Comparison of ENCODE assay signal across 8 cellular contexts in the genomic region with DNA sequence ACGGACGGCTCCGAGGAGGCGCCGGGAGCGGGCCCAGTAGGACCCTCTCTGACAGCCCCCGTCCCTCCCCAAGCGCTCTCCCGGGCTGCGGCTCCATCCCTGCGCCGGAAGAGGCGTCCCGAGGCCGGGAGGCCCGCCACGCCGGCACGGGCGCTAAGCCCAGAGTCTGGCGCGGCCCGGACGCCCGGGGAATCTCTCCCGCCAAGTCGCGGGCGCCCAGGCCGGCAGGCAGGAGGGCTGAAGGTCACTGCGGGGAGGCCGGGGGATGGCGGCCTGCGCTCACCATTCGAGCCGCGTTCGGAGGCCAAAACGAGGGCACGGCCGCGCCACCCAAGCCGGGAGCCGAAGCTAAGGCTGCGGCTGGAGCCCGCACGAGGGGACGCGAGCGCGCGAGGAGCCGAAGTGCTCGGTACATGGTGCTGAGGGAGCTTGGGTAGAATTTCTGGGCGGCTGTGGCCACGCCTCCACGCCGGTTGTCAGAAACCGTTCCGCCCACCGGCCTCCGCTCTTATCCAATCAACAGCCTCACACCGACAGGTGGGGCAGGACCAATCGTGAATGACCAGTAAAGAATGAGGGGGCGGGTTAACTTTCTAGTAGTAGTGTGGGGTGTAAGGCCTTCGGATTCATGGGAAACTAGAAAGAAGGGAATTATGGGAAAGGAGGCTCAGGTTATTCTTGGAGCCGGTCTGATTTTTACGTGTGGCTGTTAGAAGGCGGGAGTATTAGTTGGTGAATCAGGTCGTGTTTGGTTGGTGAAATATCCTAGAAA. TPM values are rescaled to one million over a fixed set of nuclear protein-coding genes. Genes with fewer than 3 reads are reported as not detected.
DNase-seq lines count a peak whose midpoint lies in the region; ATAC-seq and TF ChIP-seq lines count a peak whose summit lies in the region.

Gene FH, minus strand, starts transcription at position 448 of the 772 bp plus-strand sequence. Its CDS starts 33 bp downstream, at position 415.

- TF ChIP-seq CTCF in DOHH2 (IDR thresholded peaks at IDR 0.05; ENCODE audit: low read depth, low read length, poor library complexity, severe bottlenecking) (no peak), GM23338 (conservative IDR thresholded peaks at IDR 0.05; ENCODE audit: low read depth in 2 of 2) (no peak), fibroblast of lung (conservative IDR thresholded peaks at IDR 0.05 in 1 of 2, IDR thresholded peaks at IDR 0.05 in 1 of 2; ENCODE audit: low read depth in 1 of 2, low read length in 2 of 2) (no peak)

- H3K27ac Mint-ChIP-seq in GM23338: peak within 1 kb of the TSS; percentile 16; the same call in 1 of the 2 replicates
- H3K27ac Mint-ChIP-seq in naive thymus-derived CD4-positive, alpha-beta T cell: peak within 1 kb of the TSS; percentile 56 to 92 (median 82)
- peak within 1 kb of the TSS; percentile 86 for H3K27ac Mint-ChIP-seq in stimulated activated naive B cell treated with anti-CD40 and anti-IgM and Interleukin-4, amounts not matched to agents 10 μg/mL and 1 μg/mL and 100 μg/mL, for 72 hours

- peak; percentile 97 for ATAC-seq in GM23338
- peak; percentile 99 for ATAC-seq in naive thymus-derived CD4-positive, alpha-beta T cell
- peak; percentile 96 to 98 for ATAC-seq in stimulated activated naive B cell treated with anti-CD40 and anti-IgM and Interleukin-4, amounts not matched to agents 10 μg/mL and 1 μg/mL and 100 μg/mL, for 72 hours (replicated peaks)

- no peaks in the 10 kb centered on the region for H3F3A ChIP-seq in DOHH2 (ENCODE audit: control insufficient read depth, insufficient read depth)
- H3F3A ChIP-seq in GM23338 (replicated peaks; ENCODE audit: low read depth): no peaks in the 10 kb centered on the region

- peak; percentile 99 for DNase-seq in GM23338 (ENCODE audit: low spot score)
- peak; percentile 98 for DNase-seq in LHCN-M2 (ENCODE audit: low read depth)
- peak; percentile 99 for DNase-seq in RPMI8226
- peak; percentile 80 to 86 for DNase-seq in activated T-helper 1 cell treated with anti-CD3 and anti-CD28 coated beads, Interleukin-2, amount 50 U/mL, for 16 hours (ENCODE audit: low read depth in 1 of 2, low spot score in 1 of 2)
- DNase-seq in fibroblast of lung (ENCODE audit: low read depth in 2 of 2): peak; percentile 98
- DNase-seq in naive thymus-derived CD4-positive, alpha-beta T cell: peak; percentile 83 to 96 (median 94)
- peak; percentile 93 for DNase-seq in stimulated activated naive B cell treated with anti-CD40 and anti-IgM and Interleukin-4, amounts not matched to agents 10 μg/mL and 1 μg/mL and 100 μg/mL, for 72 hours

- H3K4me2 ChIP-seq in DOHH2 (ENCODE audit: low read length) (peak within 1 kb of the TSS; percentile 83), GM23338 (peak within 1 kb of the TSS; percentile 85), fibroblast of lung (ENCODE audit: extremely low read depth, insufficient read depth, low read length) (peak within 1 kb of the TSS; percentile 95)

- H3K4me1 ChIP-seq in DOHH2 (ENCODE audit: control insufficient read depth, low read length): peaks cover 19% of the 10 kb centered on the region
- peaks cover 6% of the 10 kb centered on the region for H3K4me1 ChIP-seq in GM23338 (ENCODE audit: insufficient read depth)
- H3K4me1 ChIP-seq in fibroblast of lung (ENCODE audit: control insufficient read depth, extremely low read depth, insufficient read depth, low read length): peaks cover 2% of the 10 kb centered on the region
- peaks cover 5 to 6% of the 10 kb centered on the region in 2 donors for H3K4me1 ChIP-seq in naive thymus-derived CD4-positive, alpha-beta T cell (ENCODE audit: control insufficient read depth in 2 of 2, insufficient read depth in 2 of 2, low read length in 2 of 2)

- H3K27me3 Mint-ChIP-seq in GM23338 (ENCODE audit: insufficient read depth, low read depth, poor library complexity): no peaks in the 10 kb centered on the region
- H3K27me3 Mint-ChIP-seq in naive thymus-derived CD4-positive, alpha-beta T cell: peaks cover 15 to 28% (median 26%) of the 10 kb centered on the region in 5 donors
- peaks cover 6 to 8% of the 10 kb centered on the region in 2 donors for H3K27me3 Mint-ChIP-seq in stimulated activated naive B cell treated with anti-CD40 and anti-IgM and Interleukin-4, amounts not matched to agents 10 μg/mL and 1 μg/mL and 100 μg/mL, for 72 hours

- peak within 1 kb of the TSS; percentile 93; the same call in 2 of the 3 replicates for H3K4me3 Mint-ChIP-seq in GM23338
- peak within 1 kb of the TSS in 8 of 10 donors; percentile 85 to 96 (median 92) for H3K4me3 Mint-ChIP-seq in naive thymus-derived CD4-positive, alpha-beta T cell
- H3K4me3 Mint-ChIP-seq in stimulated activated naive B cell treated with anti-CD40 and anti-IgM and Interleukin-4, amounts not matched to agents 10 μg/mL and 1 μg/mL and 100 μg/mL, for 72 hours: no peak within 1 kb of the TSS

- H2AFZ ChIP-seq in GM23338 (peak within 1 kb of the TSS; percentile 67), fibroblast of lung (ENCODE audit: low read length) (peak within 1 kb of the TSS; percentile 72)

- CTCF ChIA-PET in naive thymus-derived CD4-positive, alpha-beta T cell (lab: Charles Lee): interaction anchor here (0.9 to 1.9 kb wide), 2 partner anchors 9 to 1981 kb away, joined by 3 to 5 read pairs; no protein-coding TSS in a partner anchor

- H3K4me3 ChIP-seq in DOHH2 (ENCODE audit: low read length) (peak within 1 kb of the TSS; percentile 90), GM23338 (peak within 1 kb of the TSS; percentile 64), fibroblast of lung (replicated peaks in 1 of 4; ENCODE audit: control extremely low read depth in 1 of 4, insufficient read depth in 1 of 4, low read depth in 3 of 4, low read length in 4 of 4) (peak within 1 kb of the TSS; percentile 72 to 90 (median 84))
- H3K4me3 ChIP-seq in naive thymus-derived CD4-positive, alpha-beta T cell (ENCODE audit: low read length): peak within 1 kb of the TSS; percentile 66

- POLR2A ChIA-PET in naive thymus-derived CD4-positive, alpha-beta T cell (lab: Charles Lee): interaction anchor here (0.7 to 1.9 kb wide), 10 partner anchors 8 to 1736 kb away, joined by 3 to 8 read pairs (median 3); partner anchors contain the start of genes CEP170, CHML, KMO and OPN3

- peaks cover 6% of the 10 kb centered on the region; the same call in 2 of the 3 replicates for H3K36me3 Mint-ChIP-seq in GM23338 (ENCODE audit: low read depth)
- H3K36me3 Mint-ChIP-seq in naive thymus-derived CD4-positive, alpha-beta T cell: peaks cover 0 to 14% (median 13%) of the 10 kb centered on the region in 5 donors
- peaks cover 7 to 18% of the 10 kb centered on the region in 2 donors for H3K36me3 Mint-ChIP-seq in stimulated activated naive B cell treated with anti-CD40 and anti-IgM and Interleukin-4, amounts not matched to agents 10 μg/mL and 1 μg/mL and 100 μg/mL, for 72 hours

- H3K9me3 Mint-ChIP-seq in GM23338: no peaks in the 10 kb centered on the region
- peaks cover 0 to 2% (median 0%) of the 10 kb centered on the region in 11 donors for H3K9me3 Mint-ChIP-seq in naive thymus-derived CD4-positive, alpha-beta T cell
- peaks cover 0 to 2% of the 10 kb centered on the region in 2 donors for H3K9me3 Mint-ChIP-seq in stimulated activated naive B cell treated with anti-CD40 and anti-IgM and Interleukin-4, amounts not matched to agents 10 μg/mL and 1 μg/mL and 100 μg/mL, for 72 hours

- H3K9me2 ChIP-seq in DOHH2 (replicated peaks; ENCODE audit: control insufficient read depth, low read length) (no peaks in the 10 kb centered on the region), GM23338 (ENCODE audit: insufficient read depth) (no peaks in the 10 kb centered on the region)

- intact Hi-C loops in naive thymus-derived CD4-positive, alpha-beta T cell (cut with micrococcal nuclease): loop anchor here (1.0 to 2.0 kb wide), 10 partner anchors 12 to 1800 kb away; partner anchors contain the start of genes CEP170 (in 2 of the 2), CHML (in 2 of the 2) and OPN3 (in 2 of the 2)

- H3K27ac ChIP-seq in DOHH2 (ENCODE audit: low read depth, low read length): peak within 1 kb of the TSS; percentile 18
- no peak within 1 kb of the TSS for H3K27ac ChIP-seq in GM23338 (ENCODE audit: low read depth)
- H3K27ac ChIP-seq in fibroblast of lung (ENCODE audit: insufficient read depth, low read length): peak within 1 kb of the TSS; percentile 81
- peak within 1 kb of the TSS; percentile 82 for H3K27ac ChIP-seq in naive thymus-derived CD4-positive, alpha-beta T cell (ENCODE audit: low read depth, low read length)

- peaks cover 43% of the 10 kb centered on the region for H3K79me2 ChIP-seq in DOHH2 (ENCODE audit: control insufficient read depth, low read length)
- H3K79me2 ChIP-seq in GM23338 (replicated peaks; ENCODE audit: insufficient read depth): peaks cover 43% of the 10 kb centered on the region
- H3K79me2 ChIP-seq in fibroblast of lung (ENCODE audit: control insufficient read depth, insufficient read depth, low read length): peaks cover 43% of the 10 kb centered on the region

- H3K9me3 ChIP-seq in DOHH2 (ENCODE audit: control insufficient read depth, insufficient read depth, low read length) (no peaks in the 10 kb centered on the region), fibroblast of lung (ENCODE audit: control insufficient read depth, insufficient read depth, low read depth, low read length) (no peaks in the 10 kb centered on the region)
- no peaks in the 10 kb centered on the region for H3K9me3 ChIP-seq in naive thymus-derived CD4-positive, alpha-beta T cell (ENCODE audit: control insufficient read depth in 2 of 3, low read length in 3 of 3)

- no peaks in the 10 kb centered on the region for H4K20me1 ChIP-seq in DOHH2 (ENCODE audit: control insufficient read depth, insufficient read depth, low read depth, low read length)
- H4K20me1 ChIP-seq in GM23338 (replicated peaks; ENCODE audit: insufficient read depth): 0 out of 2 replicates have a peak, but pooled peaks cover 5% of the 10 kb centered on the region
- no peaks in the 10 kb centered on the region for H4K20me1 ChIP-seq in fibroblast of lung (ENCODE audit: control insufficient read depth, extremely low read depth, insufficient read depth, low read length)

- H3K4me1 Mint-ChIP-seq in GM23338: peaks cover 6% of the 10 kb centered on the region; the same call in 2 of the 3 replicates
- H3K4me1 Mint-ChIP-seq in naive thymus-derived CD4-positive, alpha-beta T cell: peaks cover 2 to 46% (median 38%) of the 10 kb centered on the region in 7 donors
- peaks cover 2 to 7% of the 10 kb centered on the region in 2 donors for H3K4me1 Mint-ChIP-seq in stimulated activated naive B cell treated with anti-CD40 and anti-IgM and Interleukin-4, amounts not matched to agents 10 μg/mL and 1 μg/mL and 100 μg/mL, for 72 hours

- H3K27me3 ChIP-seq in DOHH2 (ENCODE audit: control insufficient read depth, low read length) (no peaks in the 10 kb centered on the region), GM23338 (ENCODE audit: insufficient read depth) (no peaks in the 10 kb centered on the region), fibroblast of lung (ENCODE audit: control insufficient read depth, insufficient read depth, low read length) (peaks cover 6% of the 10 kb centered on the region)
- H3K27me3 ChIP-seq in naive thymus-derived CD4-positive, alpha-beta T cell (ENCODE audit: control insufficient read depth in 2 of 2, insufficient read depth in 2 of 2, low read length in 2 of 2): no peaks in the 10 kb centered on the region

- H3K36me3 ChIP-seq in DOHH2 (ENCODE audit: control insufficient read depth, low read length) (peaks cover 25% of the 10 kb centered on the region), GM23338 (ENCODE audit: insufficient read depth) (no peaks in the 10 kb centered on the region), fibroblast of lung (ENCODE audit: control insufficient read depth, insufficient read depth, low read length) (no peaks in the 10 kb centered on the region)
- peaks cover 0 to 8% (median 0%) of the 10 kb centered on the region in 3 experiments for H3K36me3 ChIP-seq in naive thymus-derived CD4-positive, alpha-beta T cell (ENCODE audit: control insufficient read depth in 2 of 3, insufficient read depth in 3 of 3, low read length in 3 of 3)

- peak within 1 kb of the TSS; percentile 85 for H3K9ac ChIP-seq in fibroblast of lung (ENCODE audit: insufficient read depth, low read length)

RNA-seq across cellular contexts. Expression of gene FH, which starts in this region (rescaled TPM):
- total RNA-seq in GM23338 (2014; rRNA removed; shearing (Covaris generic)): 66.3 and 69.8 TPM in 2 replicates
- polyA plus RNA-seq in GM23338 (2016; fragmentation: Nextera tagmentation; extraction: Ambion mirVana) (52.4 and 56.2 TPM in 2 replicates), fibroblast of lung (118 and 173 TPM in 2 replicates)
- total RNA-seq in LHCN-M2 (2014; rRNA removed) (84.4 and 96.6 TPM in 2 replicates), fibroblast of lung (102 and 118 TPM in 2 replicates)
- polyA plus RNA-seq in LHCN-M2 (2012): 62.2 TPM
- polyA plus RNA-seq in fibroblast of lung (2012): 87.1 and 153 TPM in 2 replicates
- polyA minus RNA-seq in fibroblast of lung (ENCODE audit: low replicate concordance): 7.1 and 15.1 TPM in 2 replicates
- total RNA-seq in naive thymus-derived CD4-positive, alpha-beta T cell: 10 to 100 TPM; 17.3 to 57.9 (median 21.8) TPM
- 10 to 100 TPM; 41.3 to 52.5 TPM for polyA plus RNA-seq in naive thymus-derived CD4-positive, alpha-beta T cell

Comparison
In these comparisons a context has a peak if more than half of its experiments do, and no peak if none do; other contexts are left out.
1. H3K27ac Mint-ChIP-seq: peak in every context shown above with its lines; median percentile 86 in stimulated activated naive B cell treated with anti-CD40 and anti-IgM and Interleukin-4, amounts not matched to agents 10 μg/mL and 1 μg/mL and 100 μg/mL, for 72 hours; 82 in naive thymus-derived CD4-positive, alpha-beta T cell; 16 in GM23338.
2. H3K4me3 Mint-ChIP-seq: peak in GM23338 (single experiment) and naive thymus-derived CD4-positive, alpha-beta T cell (8 of 10); none in stimulated activated naive B cell treated with anti-CD40 and anti-IgM and Interleukin-4, amounts not matched to agents 10 μg/mL and 1 μg/mL and 100 μg/mL, for 72 hours (0 of 2).
3. Peak in every context shown above with its lines, with median percentiles within 50 percentile points of each other: H3K4me2 ChIP-seq, H3K4me3 ChIP-seq, ATAC-seq and DNase-seq.